Comparison of ENCODE assay signal across 8 cellular contexts in genomic region chr17:78338860-78339259, GRCh38. TPM values are rescaled to one million over a fixed set of nuclear protein-coding genes. Genes with fewer than 3 reads are reported as not detected.
DNase-seq lines count a peak whose midpoint lies in the region; ATAC-seq and TF ChIP-seq lines count a peak whose summit lies in the region.

No MANE protein-coding gene starts in this region.

- no peaks in the 10 kb centered on the region for H3K9me3 Mint-ChIP-seq in activated naive CD4-positive, alpha-beta T cell treated with anti-CD3 and anti-CD28 coated beads, Interleukin-2, amount 10 ng/mL, durations not matched to agents 7 days and 5 days
- H3K9me3 Mint-ChIP-seq in effector memory CD8-positive, alpha-beta T cell = no peaks in the 10 kb centered on the region
- H3K9me3 Mint-ChIP-seq in stimulated activated effector memory CD8-positive, alpha-beta T cell treated with anti-CD3 and anti-CD28 coated beads, Interleukin-12 subunit alpha, Interleukin-12 subunit beta, amount 100 ng/mL, for 72 hours = no peaks in the 10 kb centered on the region

- H3K36me3 Mint-ChIP-seq in activated naive CD4-positive, alpha-beta T cell treated with anti-CD3 and anti-CD28 coated beads, Interleukin-2, amount 10 ng/mL, durations not matched to agents 7 days and 5 days = no peaks in the 10 kb centered on the region
- H3K36me3 Mint-ChIP-seq in effector memory CD8-positive, alpha-beta T cell (ENCODE audit: insufficient read depth) = peaks cover 15% of the 10 kb centered on the region
- no peaks in the 10 kb centered on the region for H3K36me3 Mint-ChIP-seq in stimulated activated effector memory CD8-positive, alpha-beta T cell treated with anti-CD3 and anti-CD28 coated beads, Interleukin-12 subunit alpha, Interleukin-12 subunit beta, amount 100 ng/mL, for 72 hours

- ATAC-seq in effector memory CD8-positive, alpha-beta T cell (replicated peaks) = no peak
- ATAC-seq in stimulated activated effector memory CD8-positive, alpha-beta T cell treated with anti-CD3 and anti-CD28 coated beads, Interleukin-12 subunit alpha, Interleukin-12 subunit beta, amount 100 ng/mL, for 72 hours = peak; percentile 36

- H3K27me3 ChIP-seq in dorsolateral prefrontal cortex = no peaks in the 10 kb centered on the region

- H3K4me3 Mint-ChIP-seq in activated naive CD4-positive, alpha-beta T cell treated with anti-CD3 and anti-CD28 coated beads, Interleukin-2, amount 10 ng/mL, durations not matched to agents 7 days and 5 days = peak overlapping the region; percentile 33
- H3K4me3 Mint-ChIP-seq in effector memory CD8-positive, alpha-beta T cell = peak overlapping the region; percentile 31 to 54
- no peak overlapping the region for H3K4me3 Mint-ChIP-seq in stimulated activated effector memory CD8-positive, alpha-beta T cell treated with anti-CD3 and anti-CD28 coated beads, Interleukin-12 subunit alpha, Interleukin-12 subunit beta, amount 100 ng/mL, for 72 hours

- no peak for TF ChIP-seq CTCF in dorsolateral prefrontal cortex (IDR thresholded peaks at IDR 0.05 in 54 of 56, conservative IDR thresholded peaks at IDR 0.05 in 2 of 56; ENCODE audit: low read depth in 1 of 56, partially characterized antibody in 56 of 56)

- DNase-seq in activated naive CD4-positive, alpha-beta T cell treated with anti-CD3 and anti-CD28 coated beads, Interleukin-2, amount 10 ng/mL, durations not matched to agents 7 days and 5 days = peak; percentile 62
- no peak for DNase-seq in activated naive CD4-positive, alpha-beta T cell (lab: John Stamatoyannopoulos, UW)
- peak; percentile 76 for DNase-seq in NCI-H69 (lab: John Stamatoyannopoulos, UW)
- no peak for DNase-seq in effector memory CD8-positive, alpha-beta T cell
- DNase-seq in stimulated activated effector memory CD8-positive, alpha-beta T cell treated with anti-CD3 and anti-CD28 coated beads, Interleukin-12 subunit alpha, Interleukin-12 subunit beta, amount 100 ng/mL, for 72 hours (ENCODE audit: low spot score in 2 of 2) = no peak
- DNase-seq in dorsolateral prefrontal cortex = no peak
- no peak for DNase-seq in amniotic stem cell (lab: John Stamatoyannopoulos, UW)
- DNase-seq in posterior cingulate gyrus = no peak

- peak overlapping the region; percentile 92 for H3K27ac Mint-ChIP-seq in activated naive CD4-positive, alpha-beta T cell treated with anti-CD3 and anti-CD28 coated beads, Interleukin-2, amount 10 ng/mL, durations not matched to agents 7 days and 5 days
- H3K27ac Mint-ChIP-seq in effector memory CD8-positive, alpha-beta T cell = peak overlapping the region; percentile 25 to 68
- H3K27ac Mint-ChIP-seq in stimulated activated effector memory CD8-positive, alpha-beta T cell treated with anti-CD3 and anti-CD28 coated beads, Interleukin-12 subunit alpha, Interleukin-12 subunit beta, amount 100 ng/mL, for 72 hours = peak overlapping the region; percentile 65

- peaks cover 56% of the 10 kb centered on the region for H3K4me1 Mint-ChIP-seq in activated naive CD4-positive, alpha-beta T cell treated with anti-CD3 and anti-CD28 coated beads, Interleukin-2, amount 10 ng/mL, durations not matched to agents 7 days and 5 days
- H3K4me1 Mint-ChIP-seq in effector memory CD8-positive, alpha-beta T cell (ENCODE audit: low read depth in 2 of 2) = peaks cover 31 to 34% of the 10 kb centered on the region in 2 donors
- peaks cover 31% of the 10 kb centered on the region for H3K4me1 Mint-ChIP-seq in stimulated activated effector memory CD8-positive, alpha-beta T cell treated with anti-CD3 and anti-CD28 coated beads, Interleukin-12 subunit alpha, Interleukin-12 subunit beta, amount 100 ng/mL, for 72 hours

- H3K4me3 ChIP-seq in dorsolateral prefrontal cortex = no peak overlapping the region

- intact Hi-C loops in dorsolateral prefrontal cortex (cut with DNase I) (no loop called here), posterior cingulate gyrus (cut with DNase I) (no loop called here)

- CTCF ChIA-PET in activated naive CD4-positive, alpha-beta T cell treated with anti-CD3 and anti-CD28 coated beads, Interleukin-2, amount 10 ng/mL, durations not matched to agents 7 days and 5 days (lab: Charles Lee) = interaction anchor here (0.6 to 1.9 kb wide), 4 partner anchors 9 to 205 kb away, joined by 4 to 8 read pairs (median 4); no protein-coding TSS in a partner anchor

- H3K27me3 Mint-ChIP-seq in activated naive CD4-positive, alpha-beta T cell treated with anti-CD3 and anti-CD28 coated beads, Interleukin-2, amount 10 ng/mL, durations not matched to agents 7 days and 5 days = peaks cover 48% of the 10 kb centered on the region
- no peaks in the 10 kb centered on the region for H3K27me3 Mint-ChIP-seq in effector memory CD8-positive, alpha-beta T cell

- no peak overlapping the region for H3K27ac ChIP-seq in dorsolateral prefrontal cortex

RNA-seq across cellular contexts. Expression of gene SOCS3, which starts 21.0 kb away (rescaled TPM):
- total RNA-seq in dorsolateral prefrontal cortex = 100 to 1,000 TPM in 6 of 120 experiments, 10 to 100 TPM in 80, 1 to 10 TPM in 34; 1.7 to 175 (median 17.1) TPM

RNA-seq across cellular contexts. Expression of gene PGS1, which starts 39.6 kb away (rescaled TPM):
- total RNA-seq in dorsolateral prefrontal cortex = 10 to 100 TPM; 40.3 to 89.2 (median 57.6) TPM

Comparison
In these comparisons a context has a peak if more than half of its experiments do, and no peak if none do; other contexts are left out.
1. DNase-seq: peak in activated naive CD4-positive, alpha-beta T cell treated with anti-CD3 and anti-CD28 coated beads, Interleukin-2, amount 10 ng/mL, durations not matched to agents 7 days and 5 days (single experiment) and NCI-H69 (single experiment); none in activated naive CD4-positive, alpha-beta T cell (0 of 4), effector memory CD8-positive, alpha-beta T cell (0 of 3), stimulated activated effector memory CD8-positive, alpha-beta T cell treated with anti-CD3 and anti-CD28 coated beads, Interleukin-12 subunit alpha, Interleukin-12 subunit beta, amount 100 ng/mL, for 72 hours (0 of 2), dorsolateral prefrontal cortex (0 of 10), amniotic stem cell (single experiment) and posterior cingulate gyrus (0 of 10).
2. Peak in every context shown above with its lines, with median percentiles within 50 percentile points of each other: H3K27ac Mint-ChIP-seq.